ENCODE assay signal across 8 cellular contexts in the genomic region with DNA sequence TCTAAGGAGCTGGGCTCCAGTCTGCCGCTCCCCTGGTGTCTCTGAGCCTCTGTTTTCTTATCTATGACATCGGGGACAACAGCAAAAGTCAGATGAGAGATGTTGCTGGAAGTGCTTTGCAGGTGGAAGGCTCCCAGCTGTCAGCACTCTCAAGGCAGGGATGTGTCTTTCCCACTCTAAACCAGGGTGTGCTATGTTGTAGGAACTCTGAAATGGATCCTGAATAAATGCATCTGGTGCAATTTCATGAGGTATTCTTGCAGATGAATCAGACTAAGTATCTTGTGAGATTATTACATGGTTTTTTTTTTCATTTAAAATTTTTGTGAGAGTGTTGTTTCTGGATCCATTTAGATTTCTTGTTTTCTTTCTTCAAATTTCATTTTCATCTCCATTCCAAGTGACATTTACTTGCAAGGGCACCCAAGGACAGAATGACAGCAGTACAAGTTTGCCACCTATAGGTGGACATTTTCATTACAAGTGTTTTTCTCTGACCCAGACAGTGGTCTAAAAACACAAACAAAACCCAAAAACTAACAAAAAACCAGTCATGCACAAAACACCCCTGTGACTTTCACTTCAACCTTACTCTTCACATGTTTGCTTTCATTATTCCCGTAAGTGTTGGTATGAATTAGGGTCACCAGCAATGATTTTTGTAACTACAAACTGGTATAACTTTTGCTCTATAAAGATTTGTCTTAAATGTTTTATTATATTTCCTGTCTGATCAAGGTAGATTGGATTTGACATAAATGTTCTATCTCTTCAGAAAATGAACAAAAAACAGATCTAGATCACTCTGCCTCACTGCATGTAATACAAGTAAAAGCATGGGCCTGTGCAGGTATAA. TPM values are rescaled to one million over a fixed set of nuclear protein-coding genes. Genes with fewer than 3 reads are reported as not detected.
DNase-seq lines count a peak whose midpoint lies in the region; ATAC-seq and TF ChIP-seq lines count a peak whose summit lies in the region.

No MANE protein-coding gene starts in this region.

- no peaks in the 10 kb centered on the region for H3K4me1 Mint-ChIP-seq in activated naive CD8-positive, alpha-beta T cell treated with anti-CD3 and anti-CD28 coated beads for 36 hours

- H3K27me3 Mint-ChIP-seq in activated naive CD8-positive, alpha-beta T cell treated with anti-CD3 and anti-CD28 coated beads for 36 hours: peaks cover 36% of the 10 kb centered on the region

- DNase-seq in GM04504 (ENCODE audit: low read depth) (peak; percentile 19), SHP77 treated with DMSO at 0.1 percent for 48 hours (lab: John Stamatoyannopoulos, UW) (peak; percentile 56), foreskin fibroblast (peak; percentile 30 to 74), stomach (no peak), UCSD-AML1 (lab: John Stamatoyannopoulos, UW; ENCODE audit: unreplicated experiment) (no peak)
- no peak for DNase-seq in activated naive CD8-positive, alpha-beta T cell treated with anti-CD3 and anti-CD28 coated beads for 36 hours

- TF ChIP-seq CTCF in foreskin fibroblast (IDR thresholded peaks at IDR 0.05; ENCODE audit: low read depth, low read length) (peak; percentile 50), stomach (IDR thresholded peaks at IDR 0.05) (peak in 5 of 7 experiments; percentile 32 to 69 (median 60))

- no peak overlapping the region for H3K4me3 Mint-ChIP-seq in activated naive CD8-positive, alpha-beta T cell treated with anti-CD3 and anti-CD28 coated beads for 36 hours

- H3K4me1 ChIP-seq in stomach: peaks cover 0 to 8% (median 0%) of the 10 kb centered on the region in 4 donors

- H3K4me3 ChIP-seq in foreskin fibroblast (ENCODE audit: low read depth in 1 of 2, low read length in 2 of 2) (no peak overlapping the region), stomach (no peak overlapping the region)

- H3K9me3 Mint-ChIP-seq in activated naive CD8-positive, alpha-beta T cell treated with anti-CD3 and anti-CD28 coated beads for 36 hours: no peaks in the 10 kb centered on the region

- H3K36me3 ChIP-seq in stomach: no peaks in the 10 kb centered on the region

- ATAC-seq in GM21381 (IDR thresholded peaks at IDR 0.05; ENCODE audit: unreplicated experiment) (peak; percentile 54), HG03575 (IDR thresholded peaks at IDR 0.05; ENCODE audit: extremely low read depth, insufficient number of reproducible peaks, low FRiP score, unreplicated experiment) (peak; percentile 36)

- no peaks in the 10 kb centered on the region for H3K9me3 ChIP-seq in stomach

- TF ChIP-seq POLR2A in stomach (IDR thresholded peaks at IDR 0.05): no peak

- H3K36me3 Mint-ChIP-seq in activated naive CD8-positive, alpha-beta T cell treated with anti-CD3 and anti-CD28 coated beads for 36 hours: no peaks in the 10 kb centered on the region

- no peak overlapping the region for H3K27ac Mint-ChIP-seq in activated naive CD8-positive, alpha-beta T cell treated with anti-CD3 and anti-CD28 coated beads for 36 hours

- intact Hi-C loops in stomach (cut with DNase I; ENCODE audit: low total_unique reads): loop anchor here (10.0 kb wide), 1 partner anchor 365 kb away; no protein-coding TSS in a partner anchor

- no peak for TF ChIP-seq EP300 in stomach (IDR thresholded peaks at IDR 0.05)

- WGBS in stomach, 5 donors: 62 to 74% (median 71%) methylated on average over 3 of the region's 3 CpGs

- H3K27ac ChIP-seq in stomach: no peak overlapping the region

- peaks cover 0 to 46% (median 4%) of the 10 kb centered on the region in 3 donors for H3K27me3 ChIP-seq in stomach

RNA-seq across cellular contexts. Expression of gene SIM1, which starts 14.7 kb away (rescaled TPM):
- total RNA-seq in stomach: under 1 TPM in 1 of 5 donors, not detected in 4; 0.43 TPM
- not detected for polyA plus RNA-seq in stomach
- total RNA-seq in activated naive CD8-positive, alpha-beta T cell treated with anti-CD3 and anti-CD28 coated beads for 36 hours: not detected

Comparison
In these comparisons a context has a peak if more than half of its experiments do, and no peak if none do; other contexts are left out.
1. DNase-seq: peak in GM04504 (single experiment), SHP77 treated with DMSO at 0.1 percent for 48 hours (single experiment) and foreskin fibroblast (2 of 2); none in stomach (single experiment), activated naive CD8-positive, alpha-beta T cell treated with anti-CD3 and anti-CD28 coated beads for 36 hours (single experiment) and UCSD-AML1 (single experiment).